Comparison of ENCODE assay signal across 9 cellular contexts in genomic region chr22:38455530-38456271, GRCh38. TPM values are rescaled to one million over a fixed set of nuclear protein-coding genes. Genes with fewer than 3 reads are reported as not detected.
DNase-seq lines count a peak whose midpoint lies in the region; ATAC-seq, FAIRE-seq and TF ChIP-seq lines count a peak whose summit lies in the region.
"Had no signal": no experiment of that assay in that cellular context is flagged by ENCODE, and none has a peak within 500 bp of the region (broad histone marks: within the 10 kb centered on the region; RNA-seq: fewer than 3 reads in every experiment).

No MANE protein-coding gene starts in this region.

- no peak for TF ChIP-seq POLR2A in upper lobe of left lung (IDR thresholded peaks at IDR 0.05)

- H3K4me3 Mint-ChIP-seq in activated naive CD8-positive, alpha-beta T cell treated with anti-CD3 and anti-CD28 coated beads, Interleukin-2, amount 10 ng/mL, durations not matched to agents 7 days and 5 days, result peak overlapping the region; percentile 6

- FAIRE-seq in kidney (lab: Jason Lieb, UNC), result no peak

- H3K27me3 ChIP-seq in heart right ventricle (peaks cover 10 to 93% (median 60%) of the 10 kb centered on the region in 7 donors), upper lobe of left lung (peaks cover 3 to 40% (median 22%) of the 10 kb centered on the region in 4 donors)

- intact Hi-C loops in heart right ventricle (cut with DNase I) (no loop called here), Right ventricle myocardium superior (cut with DNase I) (no loop called here), kidney (cut with DNase I) (no loop called here)

- H3K27ac Mint-ChIP-seq in activated naive CD8-positive, alpha-beta T cell treated with anti-CD3 and anti-CD28 coated beads, Interleukin-2, amount 10 ng/mL, durations not matched to agents 7 days and 5 days, result no peak overlapping the region
- H3K27ac Mint-ChIP-seq: activated naive CD4-positive, alpha-beta T cell treated with anti-CD3 and anti-CD28 coated beads, Interleukin-2, amount 50 U/mL, for 72 hours had no signal

- TF ChIP-seq EP300 in upper lobe of left lung (IDR thresholded peaks at IDR 0.05), result no peak

- H3K27ac ChIP-seq in heart right ventricle (peak overlapping the region in 8 of 10 donors; percentile 28 to 99 (median 82)), kidney (ENCODE audit: low read depth in 2 of 2, low read length in 2 of 2) (no peak overlapping the region), upper lobe of left lung (no peak overlapping the region)

- H3K4me3 ChIP-seq in heart right ventricle (peak overlapping the region; percentile 18 to 61 (median 54)), kidney (ENCODE audit: low read length in 2 of 2) (no peak overlapping the region), upper lobe of left lung (peak overlapping the region in 3 of 4 donors; percentile 41 to 48 (median 47))

- H3K36me3 Mint-ChIP-seq in activated naive CD8-positive, alpha-beta T cell treated with anti-CD3 and anti-CD28 coated beads, Interleukin-2, amount 10 ng/mL, durations not matched to agents 7 days and 5 days, result peaks cover 3% of the 10 kb centered on the region

- ATAC-seq in heart right ventricle (peak in 2 of 8 donors; percentile 1), Right ventricle myocardium superior (ENCODE audit: poor library complexity) (no peak), upper lobe of left lung (ENCODE audit: low FRiP score in 2 of 2) (no peak), GM21619 (IDR thresholded peaks at IDR 0.05; ENCODE audit: unreplicated experiment) (no peak)
- no peak for ATAC-seq in activated naive CD8-positive, alpha-beta T cell treated with anti-CD3 and anti-CD28 coated beads, Interleukin-2, amount 10 ng/mL, durations not matched to agents 7 days and 5 days (ENCODE audit: low read depth)

- DNase-seq in heart right ventricle (peak in 1 of 2 donors; percentile 66), Right ventricle myocardium superior (no peak), kidney (peak; percentile 73), upper lobe of left lung (no peak), NK-92 (lab: John Stamatoyannopoulos, UW; ENCODE audit: unreplicated experiment) (no peak), kidney tubule cell (ENCODE audit: low spot score) (no peak)
- no peak for DNase-seq in activated naive CD8-positive, alpha-beta T cell treated with anti-CD3 and anti-CD28 coated beads, Interleukin-2, amount 10 ng/mL, durations not matched to agents 7 days and 5 days

- POLR2A ChIA-PET in activated naive CD8-positive, alpha-beta T cell treated with anti-CD3 and anti-CD28 coated beads, Interleukin-2, amount 10 ng/mL, durations not matched to agents 7 days and 5 days (lab: Charles Lee), result no interaction called here

- no peaks in the 10 kb centered on the region for H3K36me3 ChIP-seq in heart right ventricle
- no peaks in the 10 kb centered on the region for H3K36me3 ChIP-seq in kidney (ENCODE audit: control insufficient read depth in 1 of 2, insufficient read depth in 2 of 2, low read length in 2 of 2)
- H3K36me3 ChIP-seq in upper lobe of left lung, result no peaks in the 10 kb centered on the region

- TF ChIP-seq CTCF in heart right ventricle (IDR thresholded peaks at IDR 0.05), result no peak
- TF ChIP-seq CTCF in kidney (IDR thresholded peaks at IDR 0.05; ENCODE audit: borderline replicate concordance, extremely low read depth, insufficient read depth), result no peak
- no peak for TF ChIP-seq CTCF in upper lobe of left lung (IDR thresholded peaks at IDR 0.05)

- peaks cover 3 to 58% (median 14%) of the 10 kb centered on the region in 9 donors for H3K4me1 ChIP-seq in heart right ventricle
- H3K4me1 ChIP-seq in kidney (ENCODE audit: control insufficient read depth in 1 of 2, insufficient read depth in 1 of 2, low read depth in 1 of 2, low read length in 2 of 2), result peaks cover 0 to 2% of the 10 kb centered on the region in 2 donors
- H3K4me1 ChIP-seq in upper lobe of left lung, result peaks cover 15 to 22% (median 18%) of the 10 kb centered on the region in 4 donors

- H3K4me1 Mint-ChIP-seq in activated naive CD8-positive, alpha-beta T cell treated with anti-CD3 and anti-CD28 coated beads, Interleukin-2, amount 10 ng/mL, durations not matched to agents 7 days and 5 days, result peaks cover 4% of the 10 kb centered on the region

- H3K9me3 ChIP-seq in heart right ventricle (no peaks in the 10 kb centered on the region), kidney (ENCODE audit: control insufficient read depth in 1 of 2, low read length in 2 of 2) (no peaks in the 10 kb centered on the region), upper lobe of left lung (no peaks in the 10 kb centered on the region)

- 1% methylated on average over 34 to 90 of the region's 90 CpGs for WGBS in heart right ventricle, 2 donors
- 1 to 2% methylated on average over 8 to 18 of the region's 90 CpGs for WGBS in upper lobe of left lung, 2 donors

- no peaks in the 10 kb centered on the region for H3K9me3 Mint-ChIP-seq in activated naive CD8-positive, alpha-beta T cell treated with anti-CD3 and anti-CD28 coated beads, Interleukin-2, amount 10 ng/mL, durations not matched to agents 7 days and 5 days
- H3K9me3 Mint-ChIP-seq: activated naive CD4-positive, alpha-beta T cell treated with anti-CD3 and anti-CD28 coated beads, Interleukin-2, amount 50 U/mL, for 72 hours had no signal

- H3K27me3 Mint-ChIP-seq in activated naive CD8-positive, alpha-beta T cell treated with anti-CD3 and anti-CD28 coated beads, Interleukin-2, amount 10 ng/mL, durations not matched to agents 7 days and 5 days, result peaks cover 75% of the 10 kb centered on the region

- H3K9ac ChIP-seq in kidney (ENCODE audit: low read length in 2 of 2), result no peak overlapping the region

RNA-seq across cellular contexts. Expression of gene KCNJ4, which starts 0.7 kb away (rescaled TPM):
- total RNA-seq in heart right ventricle, result 10 to 100 TPM in 9 of 10 donors, 1 to 10 TPM in 1; 4.9 to 93.3 (median 43.9) TPM
- polyA plus RNA-seq in heart right ventricle, result 10 to 100 TPM in 1 of 2 donors, 1 to 10 TPM in 1; 7.6 to 19.5 TPM
- 16.6 TPM for total RNA-seq in Right ventricle myocardium superior
- not detected for total RNA-seq in activated naive CD8-positive, alpha-beta T cell treated with anti-CD3 and anti-CD28 coated beads, Interleukin-2, amount 10 ng/mL, durations not matched to agents 7 days and 5 days
- total RNA-seq in kidney, result 0.13 TPM
- polyA plus RNA-seq in kidney (ENCODE audit: insufficient read depth, low read depth, low replicate concordance), result not detected
- total RNA-seq in upper lobe of left lung, result not detected
- total RNA-seq: activated naive CD4-positive, alpha-beta T cell treated with anti-CD3 and anti-CD28 coated beads, Interleukin-2, amount 50 U/mL, for 72 hours had no signal

RNA-seq across cellular contexts. Expression of gene KDELR3, which starts 12.2 kb away (rescaled TPM):
- total RNA-seq in heart right ventricle (10 to 100 TPM in 3 of 10 donors, 1 to 10 TPM in 7; 3.4 to 12.9 (median 7.9) TPM), Right ventricle myocardium superior (3.1 TPM), kidney (16.7 TPM), upper lobe of left lung (10 to 100 TPM in 2 of 6 donors, 1 to 10 TPM in 4; 7.3 to 14.2 (median 9.7) TPM)
- polyA plus RNA-seq in heart right ventricle (10 to 100 TPM in 1 of 2 donors, 1 to 10 TPM in 1; 9.4 to 11.5 TPM), kidney (ENCODE audit: insufficient read depth, low read depth, low replicate concordance) (11.4 TPM)
- 1 to 10 TPM in 1 of 2 experiments, under 1 TPM in 1; 0.91 to 1.4 TPM for total RNA-seq in activated naive CD8-positive, alpha-beta T cell treated with anti-CD3 and anti-CD28 coated beads, Interleukin-2, amount 10 ng/mL, durations not matched to agents 7 days and 5 days

RNA-seq across cellular contexts. Expression of gene DDX17, which starts 50.4 kb away (rescaled TPM):
- total RNA-seq in heart right ventricle, result 100 to 1,000 TPM; 156 to 236 (median 169) TPM
- 100 to 1,000 TPM in 1 of 2 donors, 10 to 100 TPM in 1; 76.2 to 241 TPM for polyA plus RNA-seq in heart right ventricle
- total RNA-seq in Right ventricle myocardium superior, result 193 TPM
- 100 to 1,000 TPM; 667 to 710 TPM for total RNA-seq in activated naive CD8-positive, alpha-beta T cell treated with anti-CD3 and anti-CD28 coated beads, Interleukin-2, amount 10 ng/mL, durations not matched to agents 7 days and 5 days
- total RNA-seq in kidney, result 509 TPM
- polyA plus RNA-seq in kidney (ENCODE audit: insufficient read depth, low read depth, low replicate concordance), result 133 TPM
- total RNA-seq in upper lobe of left lung, result 1,000 to 10,000 TPM in 2 of 6 donors, 100 to 1,000 TPM in 4; 428 to 2,078 (median 621) TPM

Comparison
In these comparisons a context has a peak if more than half of its experiments do, and no peak if none do; other contexts are left out.
1. H3K27ac ChIP-seq: peak in heart right ventricle (8 of 10); none in kidney (0 of 2) and upper lobe of left lung (0 of 4).
2. H3K4me3 ChIP-seq: peak in heart right ventricle (10 of 10) and upper lobe of left lung (3 of 4); none in kidney (0 of 2).